Comparison of ENCODE assay signal across 1 cellular context in the genomic region with DNA sequence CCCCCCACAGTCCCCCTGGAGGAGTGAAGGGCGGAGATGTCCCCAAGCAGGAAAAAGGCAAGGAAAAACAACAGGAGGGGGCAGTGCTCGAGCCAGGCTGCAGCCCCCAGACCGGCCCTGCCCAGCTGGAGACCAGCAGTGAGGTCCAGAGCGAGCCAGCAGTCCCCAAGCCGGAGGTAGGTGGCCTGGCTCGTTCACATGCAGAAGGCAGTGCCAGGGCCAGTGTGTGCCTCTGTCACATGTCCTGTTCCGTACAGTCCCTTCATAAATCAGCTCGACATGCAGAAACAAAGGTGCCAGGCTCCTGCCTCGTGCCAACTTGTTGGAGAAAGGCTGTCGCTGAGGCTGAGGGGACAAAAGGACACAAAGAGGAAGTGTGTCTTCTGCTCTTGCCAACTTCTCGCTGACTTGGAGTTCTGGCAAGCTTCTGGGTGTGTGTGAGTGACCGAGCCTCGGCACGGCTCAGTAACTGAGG.
TF ChIP-seq lines count a peak whose summit lies in the region.

No MANE protein-coding gene starts in this region.

TF ChIP-seq in SK-N-SH treated with all-trans-retinoic acid at 6 μM for 48 hours, 23 proteins besides CTCF, POLR2A, EP300 and RAD21 (continued from another document):
- TF ChIP-seq TCF4 (CRISPR knock-in tag; IDR thresholded peaks at IDR 0.05; ENCODE audit: borderline replicate concordance), result no peak
- TF ChIP-seq ZC3H10 (CRISPR knock-in tag; IDR thresholded peaks at IDR 0.05), result no peak
- TF ChIP-seq ZFP30 (CRISPR knock-in tag; IDR thresholded peaks at IDR 0.05), result no peak
- no peak for TF ChIP-seq ZFP3 (CRISPR knock-in tag; IDR thresholded peaks at IDR 0.05)
